Comparison of ENCODE assay signal across 10 cellular contexts in the genomic region with DNA sequence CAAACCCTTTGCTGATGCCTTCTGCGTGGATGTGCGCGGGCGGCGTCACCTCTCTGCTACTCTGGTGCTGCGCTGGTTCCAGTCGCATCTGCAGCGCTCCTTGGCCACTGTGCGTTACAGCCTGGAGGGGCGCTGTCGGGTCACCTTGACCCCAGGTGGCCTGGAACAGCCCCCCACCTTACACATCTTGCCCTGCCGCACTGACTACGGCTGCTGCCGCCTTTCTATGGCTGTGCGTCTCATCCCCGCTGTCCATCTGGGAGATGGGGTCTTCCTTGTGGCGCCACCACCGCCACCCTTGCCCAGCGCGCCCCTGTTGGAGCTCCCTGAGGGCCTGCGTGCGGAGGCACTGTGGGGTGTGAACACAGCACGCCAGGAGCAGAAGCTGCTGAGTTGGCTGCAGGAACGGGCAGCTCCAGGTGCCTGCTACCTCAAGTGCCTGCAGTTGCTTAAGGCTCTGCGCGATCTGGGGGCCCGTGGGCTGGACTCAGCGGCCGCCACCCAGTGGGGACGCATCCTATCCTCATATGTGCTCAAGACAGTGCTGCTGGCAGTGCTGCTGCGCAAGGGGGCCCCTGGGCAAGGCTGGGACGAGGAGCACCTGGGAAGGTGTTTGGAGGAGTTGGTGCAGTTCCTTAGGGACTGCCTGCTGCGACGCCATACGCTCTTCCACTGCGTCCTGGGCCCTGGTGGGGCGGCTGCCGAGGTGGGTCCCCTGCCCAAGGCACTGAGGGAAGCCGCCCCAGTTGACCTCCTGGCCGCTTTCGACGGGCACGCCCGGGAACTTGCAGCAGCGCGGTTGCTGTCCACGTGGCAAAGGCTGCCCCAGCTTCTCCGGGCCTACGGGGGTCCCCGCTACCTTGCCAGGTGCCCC. TPM values are rescaled to one million over a fixed set of nuclear protein-coding genes. Genes with fewer than 3 reads are reported as not detected.
A peak's percentile ranks its signal among the peaks of the same experiment; 100 is the strongest.
DNase-seq lines count a peak whose midpoint lies in the region; ATAC-seq, FAIRE-seq and TF ChIP-seq lines count a peak whose summit lies in the region.
"Had no signal": no experiment of that assay in that cellular context is flagged by ENCODE, and none has a peak within 500 bp of the region (broad histone marks: within the 10 kb centered on the region; RNA-seq: fewer than 3 reads in every experiment).

No MANE protein-coding gene starts in this region.

- no peak overlapping the region for H3K27ac Mint-ChIP-seq in IgD-negative memory B cell
- H3K27ac Mint-ChIP-seq: activated CD8-positive, alpha-beta T cell treated with anti-CD3 and anti-CD28 coated beads for 36 hours had no signal

- H3K4me1 ChIP-seq in liver (ENCODE audit: control insufficient read depth in 4 of 4, insufficient read depth in 4 of 4, low read length in 3 of 4), result peaks cover 21 to 69% (median 48%) of the 10 kb centered on the region in 4 donors
- peaks cover 32% of the 10 kb centered on the region for H3K4me1 ChIP-seq in stomach smooth muscle (ENCODE audit: control insufficient read depth, insufficient read depth, low read length)

- no peaks in the 10 kb centered on the region for H3K36me3 Mint-ChIP-seq in IgD-negative memory B cell

- WGBS in liver, result 89% methylated on average over 50 of the region's 50 CpGs

- no peak for TF ChIP-seq RAD21 in liver (IDR thresholded peaks at IDR 0.05)

- H3K4me3 ChIP-seq in cardiac fibroblast (replicated peaks in 1 of 2; ENCODE audit: low read depth in 2 of 2, low read length in 2 of 2) (peak overlapping the region; percentile 65 to 76), liver (ENCODE audit: low read depth in 1 of 3, low read length in 3 of 3) (peak overlapping the region in 1 of 3 donors; percentile 90), stomach smooth muscle (ENCODE audit: low read length in 2 of 2) (peak overlapping the region; percentile 75 to 83)

- H3K9ac ChIP-seq in liver (ENCODE audit: low read depth in 1 of 2, low read length in 2 of 2) (no peak overlapping the region), stomach smooth muscle (ENCODE audit: low read length in 2 of 2) (no peak overlapping the region)

- DNase-seq in cardiac fibroblast (ENCODE audit: low read depth in 2 of 2) (peak in 1 of 2 donors; percentile 23), NCI-H187 treated with DMSO at 0.1 percent for 48 hours (lab: John Stamatoyannopoulos, UW) (no peak), D721Med (ENCODE audit: insufficient read length, low spot score) (no peak)
- no peak for DNase-seq in stimulated activated CD4-positive, alpha-beta T cell treated with anti-CD3 and anti-CD28 coated beads, Interleukin-15, amount 100 ng/mL, for 24 hours
- DNase-seq: activated CD8-positive, alpha-beta T cell treated with anti-CD3 and anti-CD28 coated beads for 36 hours had no signal

- H3K27me3 ChIP-seq in liver (ENCODE audit: control insufficient read depth in 4 of 4, insufficient read depth in 4 of 4, low read length in 3 of 4), result no peaks in the 10 kb centered on the region
- no peaks in the 10 kb centered on the region for H3K27me3 ChIP-seq in stomach smooth muscle (ENCODE audit: control insufficient read depth in 1 of 2, insufficient read depth in 2 of 2, low read length in 2 of 2)

- no peaks in the 10 kb centered on the region for H3K27me3 Mint-ChIP-seq in IgD-negative memory B cell

- H3K9me3 Mint-ChIP-seq in IgD-negative memory B cell, result no peaks in the 10 kb centered on the region
- H3K9me3 Mint-ChIP-seq: activated CD8-positive, alpha-beta T cell treated with anti-CD3 and anti-CD28 coated beads for 36 hours had no signal

- peak overlapping the region; percentile 40 to 72 (median 63) for H3K4me3 Mint-ChIP-seq in IgD-negative memory B cell

- H3K27ac ChIP-seq in liver (ENCODE audit: low read depth in 1 of 2, low read length in 2 of 2) (peak overlapping the region; percentile 87 to 89), stomach smooth muscle (ENCODE audit: low read length) (peak overlapping the region; percentile 76)
- H3K27ac ChIP-seq: HL-60 had no signal

- H3K36me3 ChIP-seq in liver (ENCODE audit: control insufficient read depth in 4 of 4, insufficient read depth in 3 of 4, low read depth in 1 of 4, low read length in 3 of 4) (peaks cover 0 to 5% (median 0%) of the 10 kb centered on the region in 4 donors), stomach smooth muscle (ENCODE audit: control insufficient read depth in 2 of 2, insufficient read depth in 2 of 2, low read length in 2 of 2) (peaks cover 0 to 4% of the 10 kb centered on the region in 2 donors)

- H3K9me3 ChIP-seq in liver (ENCODE audit: control insufficient read depth in 4 of 4, low read length in 3 of 4) (no peaks in the 10 kb centered on the region), stomach smooth muscle (ENCODE audit: control insufficient read depth in 2 of 2, low read length in 2 of 2) (no peaks in the 10 kb centered on the region)

- TF ChIP-seq CTCF in cardiac fibroblast (IDR thresholded peaks at IDR 0.05; ENCODE audit: low read depth, low read length), result peak; percentile 60
- no peak for TF ChIP-seq CTCF in liver (IDR thresholded peaks at IDR 0.05; ENCODE audit: low read depth, low read length, missing input control)
- TF ChIP-seq CTCF in D721Med (IDR thresholded peaks at IDR 0.05; ENCODE audit: insufficient read depth, missing control alignments), result no peak

- no peak for ATAC-seq in GM18870 (IDR thresholded peaks at IDR 0.05; ENCODE audit: unreplicated experiment)
- ATAC-seq: activated CD8-positive, alpha-beta T cell treated with anti-CD3 and anti-CD28 coated beads for 36 hours had no signal

- H3K4me1 Mint-ChIP-seq in IgD-negative memory B cell, result peaks cover 29 to 35% (median 30%) of the 10 kb centered on the region in 3 donors

- FAIRE-seq in D721Med (lab: Jason Lieb, UNC), result no peak

TF ChIP-seq in liver, 16 proteins besides CTCF, POLR2A, EP300 and RAD21:
- TF ChIP-seq FOXA2 (IDR thresholded peaks at IDR 0.05), result no peak
- no peak for TF ChIP-seq EGR1 (IDR thresholded peaks at IDR 0.05; ENCODE audit: low read depth in 2 of 2)
- no peak for TF ChIP-seq YY1 (IDR thresholded peaks at IDR 0.05)
- no peak for TF ChIP-seq RXRA (IDR thresholded peaks at IDR 0.05)
- TF ChIP-seq JUND (IDR thresholded peaks at IDR 0.05), result no peak
- TF ChIP-seq, protein P1, sequence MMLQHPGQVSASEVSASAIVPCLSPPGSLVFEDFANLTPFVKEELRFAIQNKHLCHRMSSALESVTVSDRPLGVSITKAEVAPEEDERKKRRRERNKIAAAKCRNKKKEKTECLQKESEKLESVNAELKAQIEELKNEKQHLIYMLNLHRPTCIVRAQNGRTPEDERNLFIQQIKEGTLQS (IDR thresholded peaks at IDR 0.05), result no peak
- no peak for TF ChIP-seq FOXA1 (IDR thresholded peaks at IDR 0.05)
- TF ChIP-seq, protein P2, sequence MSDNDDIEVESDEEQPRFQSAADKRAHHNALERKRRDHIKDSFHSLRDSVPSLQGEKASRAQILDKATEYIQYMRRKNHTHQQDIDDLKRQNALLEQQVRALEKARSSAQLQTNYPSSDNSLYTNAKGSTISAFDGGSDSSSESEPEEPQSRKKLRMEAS (IDR thresholded peaks at IDR 0.05), result no peak
- TF ChIP-seq, protein P3, sequence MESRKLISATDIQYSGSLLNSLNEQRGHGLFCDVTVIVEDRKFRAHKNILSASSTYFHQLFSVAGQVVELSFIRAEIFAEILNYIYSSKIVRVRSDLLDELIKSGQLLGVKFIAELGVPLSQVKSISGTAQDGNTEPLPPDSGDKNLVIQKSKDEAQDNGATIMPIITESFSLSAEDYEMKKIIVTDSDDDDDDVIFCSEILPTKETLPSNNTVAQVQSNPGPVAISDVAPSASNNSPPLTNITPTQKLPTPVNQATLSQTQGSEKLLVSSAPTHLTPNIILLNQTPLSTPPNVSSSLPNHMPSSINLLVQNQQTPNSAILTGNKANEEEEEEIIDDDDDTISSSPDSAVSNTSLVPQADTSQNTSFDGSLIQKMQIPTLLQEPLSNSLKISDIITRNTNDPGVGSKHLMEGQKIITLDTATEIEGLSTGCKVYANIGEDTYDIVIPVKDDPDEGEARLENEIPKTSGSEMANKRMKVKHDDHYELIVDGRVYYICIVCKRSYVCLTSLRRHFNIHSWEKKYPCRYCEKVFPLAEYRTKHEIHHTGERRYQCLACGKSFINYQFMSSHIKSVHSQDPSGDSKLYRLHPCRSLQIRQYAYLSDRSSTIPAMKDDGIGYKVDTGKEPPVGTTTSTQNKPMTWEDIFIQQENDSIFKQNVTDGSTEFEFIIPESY (IDR thresholded peaks at IDR 0.05), result no peak
- no peak for TF ChIP-seq SP1 (IDR thresholded peaks at IDR 0.05)
- TF ChIP-seq GABPA (IDR thresholded peaks at IDR 0.05 in 1 of 2, conservative IDR thresholded peaks at IDR 0.05 in 1 of 2), result no peak

RNA-seq across cellular contexts. Expression of a gene that starts 1.6 kb away (rescaled TPM):
- polyA plus RNA-seq in IgD-negative memory B cell, result 4.7 TPM
- total RNA-seq in liver, result 10 to 100 TPM in 1 of 2 donors, 1 to 10 TPM in 1; 5.6 to 14.3 TPM
- polyA plus RNA-seq in liver, result 1 to 10 TPM; 2.2 to 5.4 TPM

RNA-seq across cellular contexts. Expression of a gene that starts 48.0 kb away (rescaled TPM):
- polyA plus RNA-seq in IgD-negative memory B cell (15.4 TPM), liver (1 to 10 TPM; 5.3 to 6.4 TPM)
- 10 to 100 TPM in 1 of 2 donors, 1 to 10 TPM in 1; 8.1 to 10.8 TPM for total RNA-seq in liver

RNA-seq across cellular contexts. Expression of a gene that starts 52.7 kb away (rescaled TPM):
- polyA plus RNA-seq in IgD-negative memory B cell (3.2 TPM), liver (1 to 10 TPM; 6.1 to 7.7 TPM)
- total RNA-seq in liver, result 1 to 10 TPM; 2.5 to 4.9 TPM
